Comparison of ENCODE assay signal across 1 cellular context in genomic region chr3:65971281-65972252, GRCh38.
TF ChIP-seq lines count a peak whose summit lies in the region.

No MANE protein-coding gene starts in this region.

TF ChIP-seq in IMR-90, 13 proteins besides CTCF, POLR2A, EP300 and RAD21:
- TF ChIP-seq, protein P1, sequence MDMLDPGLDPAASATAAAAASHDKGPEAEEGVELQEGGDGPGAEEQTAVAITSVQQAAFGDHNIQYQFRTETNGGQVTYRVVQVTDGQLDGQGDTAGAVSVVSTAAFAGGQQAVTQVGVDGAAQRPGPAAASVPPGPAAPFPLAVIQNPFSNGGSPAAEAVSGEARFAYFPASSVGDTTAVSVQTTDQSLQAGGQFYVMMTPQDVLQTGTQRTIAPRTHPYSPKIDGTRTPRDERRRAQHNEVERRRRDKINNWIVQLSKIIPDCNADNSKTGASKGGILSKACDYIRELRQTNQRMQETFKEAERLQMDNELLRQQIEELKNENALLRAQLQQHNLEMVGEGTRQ (IDR thresholded peaks at IDR 0.05; ENCODE audit: low read depth, low read length): no peak
- no peak for TF ChIP-seq RCOR1 (IDR thresholded peaks at IDR 0.05; ENCODE audit: insufficient replicate concordance, low read length)
- TF ChIP-seq CEBPB (IDR thresholded peaks at IDR 0.05; ENCODE audit: low read depth, low read length): no peak
- no peak for TF ChIP-seq FOS (IDR thresholded peaks at IDR 0.05; ENCODE audit: low read depth, low read length)
- TF ChIP-seq CHD1 (IDR thresholded peaks at IDR 0.05; ENCODE audit: low read depth, low read length): no peak
- TF ChIP-seq, protein P2, sequence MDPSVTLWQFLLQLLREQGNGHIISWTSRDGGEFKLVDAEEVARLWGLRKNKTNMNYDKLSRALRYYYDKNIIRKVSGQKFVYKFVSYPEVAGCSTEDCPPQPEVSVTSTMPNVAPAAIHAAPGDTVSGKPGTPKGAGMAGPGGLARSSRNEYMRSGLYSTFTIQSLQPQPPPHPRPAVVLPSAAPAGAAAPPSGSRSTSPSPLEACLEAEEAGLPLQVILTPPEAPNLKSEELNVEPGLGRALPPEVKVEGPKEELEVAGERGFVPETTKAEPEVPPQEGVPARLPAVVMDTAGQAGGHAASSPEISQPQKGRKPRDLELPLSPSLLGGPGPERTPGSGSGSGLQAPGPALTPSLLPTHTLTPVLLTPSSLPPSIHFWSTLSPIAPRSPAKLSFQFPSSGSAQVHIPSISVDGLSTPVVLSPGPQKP (IDR thresholded peaks at IDR 0.05; ENCODE audit: borderline replicate concordance, low read depth, low read length): no peak
